2 cellular contexts compared by ENCODE assay signal in the genomic region with DNA sequence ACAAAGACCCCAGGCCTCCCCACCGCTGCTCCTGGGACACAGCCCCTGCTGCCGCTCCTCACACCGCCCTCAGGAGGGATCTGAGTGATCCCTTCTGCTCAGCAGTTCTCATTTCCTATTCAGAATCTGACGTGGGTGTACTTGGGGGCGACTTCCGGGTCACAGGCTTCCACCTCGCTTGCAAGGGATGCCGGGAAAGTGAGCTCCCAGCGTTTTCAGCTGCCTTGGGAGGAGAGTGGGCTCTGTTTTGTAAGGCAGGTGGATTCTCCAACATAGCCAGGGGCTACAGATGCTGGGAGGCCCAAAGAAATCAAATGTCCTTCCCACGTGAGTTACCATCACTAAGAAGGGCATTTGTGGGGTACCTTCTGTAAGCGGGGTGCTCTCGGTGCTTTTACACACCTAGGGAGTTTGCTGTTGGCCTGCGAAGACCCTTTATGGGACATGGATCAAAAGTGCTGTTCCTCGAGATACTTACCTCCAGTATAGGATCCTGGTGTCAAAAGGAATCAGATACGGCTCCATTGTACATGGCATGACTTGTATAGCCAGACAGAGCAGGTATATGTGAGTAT.
TF ChIP-seq lines count a peak whose summit lies in the region.

No MANE protein-coding gene starts in this region.

TF ChIP-seq in GM23338, 12 proteins besides CTCF, POLR2A, EP300 and RAD21 (continues in another document):
- TF ChIP-seq CREB1 (CRISPR knock-in tag; IDR thresholded peaks at IDR 0.05; ENCODE audit: low read depth): no peak
- TF ChIP-seq EZH2 (IDR thresholded peaks at IDR 0.05; ENCODE audit: low read depth, unreplicated experiment): no peak
- TF ChIP-seq ZNF114 (CRISPR knock-in tag; IDR thresholded peaks at IDR 0.05): no peak
- no peak for TF ChIP-seq ZNF462 (CRISPR knock-in tag; IDR thresholded peaks at IDR 0.05)
- no peak for TF ChIP-seq STAT1 (IDR thresholded peaks at IDR 0.05; ENCODE audit: unreplicated experiment)
- TF ChIP-seq, protein P1, sequence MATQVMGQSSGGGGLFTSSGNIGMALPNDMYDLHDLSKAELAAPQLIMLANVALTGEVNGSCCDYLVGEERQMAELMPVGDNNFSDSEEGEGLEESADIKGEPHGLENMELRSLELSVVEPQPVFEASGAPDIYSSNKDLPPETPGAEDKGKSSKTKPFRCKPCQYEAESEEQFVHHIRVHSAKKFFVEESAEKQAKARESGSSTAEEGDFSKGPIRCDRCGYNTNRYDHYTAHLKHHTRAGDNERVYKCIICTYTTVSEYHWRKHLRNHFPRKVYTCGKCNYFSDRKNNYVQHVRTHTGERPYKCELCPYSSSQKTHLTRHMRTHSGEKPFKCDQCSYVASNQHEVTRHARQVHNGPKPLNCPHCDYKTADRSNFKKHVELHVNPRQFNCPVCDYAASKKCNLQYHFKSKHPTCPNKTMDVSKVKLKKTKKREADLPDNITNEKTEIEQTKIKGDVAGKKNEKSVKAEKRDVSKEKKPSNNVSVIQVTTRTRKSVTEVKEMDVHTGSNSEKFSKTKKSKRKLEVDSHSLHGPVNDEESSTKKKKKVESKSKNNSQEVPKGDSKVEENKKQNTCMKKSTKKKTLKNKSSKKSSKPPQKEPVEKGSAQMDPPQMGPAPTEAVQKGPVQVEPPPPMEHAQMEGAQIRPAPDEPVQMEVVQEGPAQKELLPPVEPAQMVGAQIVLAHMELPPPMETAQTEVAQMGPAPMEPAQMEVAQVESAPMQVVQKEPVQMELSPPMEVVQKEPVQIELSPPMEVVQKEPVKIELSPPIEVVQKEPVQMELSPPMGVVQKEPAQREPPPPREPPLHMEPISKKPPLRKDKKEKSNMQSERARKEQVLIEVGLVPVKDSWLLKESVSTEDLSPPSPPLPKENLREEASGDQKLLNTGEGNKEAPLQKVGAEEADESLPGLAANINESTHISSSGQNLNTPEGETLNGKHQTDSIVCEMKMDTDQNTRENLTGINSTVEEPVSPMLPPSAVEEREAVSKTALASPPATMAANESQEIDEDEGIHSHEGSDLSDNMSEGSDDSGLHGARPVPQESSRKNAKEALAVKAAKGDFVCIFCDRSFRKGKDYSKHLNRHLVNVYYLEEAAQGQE (IDR thresholded peaks at IDR 0.05; ENCODE audit: unreplicated experiment): no peak
- TF ChIP-seq ZNF331 (CRISPR knock-in tag; IDR thresholded peaks at IDR 0.05; ENCODE audit: low read depth): no peak
- no peak for TF ChIP-seq POLR2AphosphoS5 (IDR thresholded peaks at IDR 0.05; ENCODE audit: low read depth)
- no peak for TF ChIP-seq EZH2phosphoT487 (IDR thresholded peaks at IDR 0.05; ENCODE audit: unreplicated experiment)

TF ChIP-seq in neural cell, 6 proteins besides CTCF, POLR2A, EP300 and RAD21:
- no peak for TF ChIP-seq SMC3 (conservative IDR thresholded peaks at IDR 0.05; ENCODE audit: poor library complexity)
- TF ChIP-seq POLR2AphosphoS5 (IDR thresholded peaks at IDR 0.05): no peak
- TF ChIP-seq TAF1 (IDR thresholded peaks at IDR 0.05; ENCODE audit: low read depth): no peak
- TF ChIP-seq, protein P1 (IDR thresholded peaks at IDR 0.05; ENCODE audit: borderline replicate concordance): no peak
- no peak for TF ChIP-seq EZH2 (IDR thresholded peaks at IDR 0.05; ENCODE audit: borderline replicate concordance, insufficient read depth, low read length, poor library complexity, severe bottlenecking)
- TF ChIP-seq MXI1 (conservative IDR thresholded peaks at IDR 0.05; ENCODE audit: poor library complexity, severe bottlenecking): no peak
